In genomic region chr17:78986048-78986648, GRCh38 we compare ENCODE assay signal across 8 cellular contexts. TPM values are rescaled to one million over a fixed set of nuclear protein-coding genes. Genes with fewer than 3 reads are reported as not detected.
DNase-seq lines count a peak whose midpoint lies in the region; ATAC-seq and TF ChIP-seq lines count a peak whose summit lies in the region.

No MANE protein-coding gene starts in this region.

- H3K27me3 Mint-ChIP-seq in activated CD4-positive, alpha-beta T cell treated with anti-CD3 and anti-CD28 coated beads for 36 hours = no peaks in the 10 kb centered on the region
- H3K27me3 Mint-ChIP-seq in naive thymus-derived CD4-positive, alpha-beta T cell = no peaks in the 10 kb centered on the region

- no peaks in the 10 kb centered on the region; the same call in 1 of the 2 replicates for H3K36me3 ChIP-seq in PC-9 (ENCODE audit: low read depth)
- peaks cover 0 to 11% (median 0%) of the 10 kb centered on the region in 3 experiments for H3K36me3 ChIP-seq in naive thymus-derived CD4-positive, alpha-beta T cell (ENCODE audit: control insufficient read depth in 2 of 3, insufficient read depth in 3 of 3, low read length in 3 of 3)

- peak; percentile 46 for DNase-seq in activated CD4-positive, alpha-beta T cell treated with anti-CD3 and anti-CD28 coated beads for 36 hours
- DNase-seq in activated CD4-positive, alpha-beta T cell treated with anti-CD3 and anti-CD28 coated beads, Interleukin-2, amount 50 U/mL, for 4 hours = no peak
- DNase-seq in PC-9 (no peak), dorsolateral prefrontal cortex (peak in 1 of 10 donors; percentile 66), NCI-H1930 (lab: John Stamatoyannopoulos, UW) (no peak)
- peak in 3 of 9 donors; percentile 24 to 36 (median 25) for DNase-seq in naive thymus-derived CD4-positive, alpha-beta T cell

- peaks cover 30% of the 10 kb centered on the region for H3K4me1 ChIP-seq in PC-9 (replicated peaks; ENCODE audit: insufficient read depth)
- peaks cover 7 to 16% of the 10 kb centered on the region in 2 donors for H3K4me1 ChIP-seq in naive thymus-derived CD4-positive, alpha-beta T cell (ENCODE audit: control insufficient read depth in 2 of 2, insufficient read depth in 2 of 2, low read length in 2 of 2)

- peak overlapping the region; percentile 70; the same call in 1 of the 2 replicates for H2AFZ ChIP-seq in PC-9

- H3K4me3 Mint-ChIP-seq in activated CD4-positive, alpha-beta T cell treated with anti-CD3 and anti-CD28 coated beads for 36 hours = no peak overlapping the region
- H3K4me3 Mint-ChIP-seq in naive thymus-derived CD4-positive, alpha-beta T cell = peak overlapping the region; percentile 66 to 84 (median 72)

- no peak overlapping the region for H3K27ac Mint-ChIP-seq in activated CD4-positive, alpha-beta T cell treated with anti-CD3 and anti-CD28 coated beads for 36 hours
- H3K27ac Mint-ChIP-seq in naive thymus-derived CD4-positive, alpha-beta T cell = peak overlapping the region in 3 of 9 donors; percentile 22 to 71 (median 25)

- intact Hi-C loops in activated CD4-positive, alpha-beta T cell treated with anti-CD3 and anti-CD28 coated beads for 36 hours (cut with DNase I, micrococcal nuclease) = loop anchor here in 1 of 2 experiments (1.0 kb wide), 1 partner anchor 56 kb away; no protein-coding TSS in a partner anchor
- intact Hi-C loops in PC-9 (cut with micrococcal nuclease; ENCODE audit: unreplicated experiment) (loop anchor here (2.0 kb wide), 3 partner anchors 31 to 97 kb away; no protein-coding TSS in a partner anchor), dorsolateral prefrontal cortex (cut with DNase I) (no loop called here)
- intact Hi-C loops in naive thymus-derived CD4-positive, alpha-beta T cell (cut with micrococcal nuclease) = loop anchor here in 1 of 2 donors (1.0 kb wide), 1 partner anchor 56 kb away; no protein-coding TSS in a partner anchor

- H3K9me3 Mint-ChIP-seq in activated CD4-positive, alpha-beta T cell treated with anti-CD3 and anti-CD28 coated beads for 36 hours (ENCODE audit: low read depth) = no peaks in the 10 kb centered on the region
- no peaks in the 10 kb centered on the region for H3K9me3 Mint-ChIP-seq in naive thymus-derived CD4-positive, alpha-beta T cell

- H3F3A ChIP-seq in PC-9 (ENCODE audit: insufficient read depth, low read depth) = peaks cover 45% of the 10 kb centered on the region

- peak overlapping the region; percentile 72 for H3K4me2 ChIP-seq in PC-9

- H3K9me2 ChIP-seq in PC-9 (ENCODE audit: insufficient read depth) = no peaks in the 10 kb centered on the region

- H3K9me3 ChIP-seq in PC-9 (ENCODE audit: insufficient read depth, low read depth) = no peaks in the 10 kb centered on the region
- H3K9me3 ChIP-seq in naive thymus-derived CD4-positive, alpha-beta T cell (ENCODE audit: control insufficient read depth in 2 of 3, low read length in 3 of 3) = no peaks in the 10 kb centered on the region

- POLR2A ChIA-PET in activated CD4-positive, alpha-beta T cell treated with anti-CD3 and anti-CD28 coated beads for 36 hours (lab: Charles Lee) = interaction anchor here (0.6 kb wide), 1 partner anchor 21 kb away, joined by 3 read pairs; no protein-coding TSS in a partner anchor
- POLR2A ChIA-PET in PC-9 (lab: Charles Lee; ENCODE audit: unreplicated experiment) = interaction anchor here (0.5 to 1.5 kb wide), 4 partner anchors 10 to 1914 kb away, joined by 3 to 9 read pairs (median 6); partner anchors contain the start of gene CANT1
- POLR2A ChIA-PET in naive thymus-derived CD4-positive, alpha-beta T cell (lab: Charles Lee) = interaction anchor here (1.1 kb wide), 1 partner anchor 24 kb away, joined by 3 read pairs; the partner anchor contains the start of gene CANT1

- no TSS peak for BruUV-seq in PC-9 (replicated peaks; lab: Mats Ljungman, UMichigan)

- peaks cover 18% of the 10 kb centered on the region for H3K4me1 Mint-ChIP-seq in activated CD4-positive, alpha-beta T cell treated with anti-CD3 and anti-CD28 coated beads for 36 hours
- peaks cover 13 to 15% (median 15%) of the 10 kb centered on the region in 7 donors for H3K4me1 Mint-ChIP-seq in naive thymus-derived CD4-positive, alpha-beta T cell

- H3K27ac ChIP-seq in PC-9 (peak overlapping the region; percentile 88), dorsolateral prefrontal cortex (peak overlapping the region in 47 of 59 donors; percentile 17 to 84 (median 67))
- H3K27ac ChIP-seq in naive thymus-derived CD4-positive, alpha-beta T cell (ENCODE audit: low read depth, low read length) = no peak overlapping the region

- peaks cover 10% of the 10 kb centered on the region for H3K36me3 Mint-ChIP-seq in activated CD4-positive, alpha-beta T cell treated with anti-CD3 and anti-CD28 coated beads for 36 hours (ENCODE audit: low read depth)
- H3K36me3 Mint-ChIP-seq in naive thymus-derived CD4-positive, alpha-beta T cell = peaks cover 0 to 9% (median 3%) of the 10 kb centered on the region in 5 donors

- H3K4me3 ChIP-seq in PC-9 (peak overlapping the region; percentile 48; the same call in 1 of the 2 replicates), dorsolateral prefrontal cortex (peak overlapping the region in 53 of 59 donors; percentile 0 to 62 (median 44))
- H3K4me3 ChIP-seq in naive thymus-derived CD4-positive, alpha-beta T cell (ENCODE audit: low read length) = peak overlapping the region; percentile 11

- CTCF ChIA-PET in activated CD4-positive, alpha-beta T cell treated with anti-CD3 and anti-CD28 coated beads for 36 hours (lab: Charles Lee) = interaction anchor here (0.6 to 1.3 kb wide), 4 partner anchors 21 to 733 kb away, joined by 3 read pairs; no protein-coding TSS in a partner anchor
- CTCF ChIA-PET in PC-9 (lab: Charles Lee) = interaction anchor here (0.6 to 1.2 kb wide), 6 partner anchors 10 to 729 kb away, joined by 3 to 4 read pairs (median 3); no protein-coding TSS in a partner anchor
- CTCF ChIA-PET in naive thymus-derived CD4-positive, alpha-beta T cell (lab: Charles Lee) = interaction anchor here (0.6 to 0.7 kb wide), 2 partner anchors 56 to 801 kb away, joined by 3 read pairs; no protein-coding TSS in a partner anchor

- no peaks in the 10 kb centered on the region for H3K27me3 ChIP-seq in PC-9 (ENCODE audit: insufficient read depth, low read depth)
- no peaks in the 10 kb centered on the region for H3K27me3 ChIP-seq in dorsolateral prefrontal cortex
- H3K27me3 ChIP-seq in naive thymus-derived CD4-positive, alpha-beta T cell (ENCODE audit: control insufficient read depth in 2 of 2, insufficient read depth in 2 of 2, low read length in 2 of 2) = no peaks in the 10 kb centered on the region

- TF ChIP-seq CTCF in PC-9 (conservative IDR thresholded peaks at IDR 0.05) = no peak
- peak in 42 of 56 donors; percentile 4 to 60 (median 31) for TF ChIP-seq CTCF in dorsolateral prefrontal cortex (IDR thresholded peaks at IDR 0.05 in 54 of 56, conservative IDR thresholded peaks at IDR 0.05 in 2 of 56; ENCODE audit: low read depth in 1 of 56, partially characterized antibody in 56 of 56)

- no peaks in the 10 kb centered on the region for H4K20me1 ChIP-seq in PC-9 (ENCODE audit: insufficient read depth)

- ATAC-seq in activated CD4-positive, alpha-beta T cell treated with anti-CD3 and anti-CD28 coated beads for 36 hours = peak; percentile 76
- ATAC-seq in naive thymus-derived CD4-positive, alpha-beta T cell = peak; percentile 91
- ATAC-seq in HG03571 (IDR thresholded peaks at IDR 0.05; ENCODE audit: unreplicated experiment) (no peak), GM18517 (IDR thresholded peaks at IDR 0.05; ENCODE audit: unreplicated experiment) (no peak)

- H3K79me2 ChIP-seq in PC-9 (ENCODE audit: low read depth) = no peaks in the 10 kb centered on the region

RNA-seq across cellular contexts. Expression of gene LGALS3BP, which starts 6.4 kb away (rescaled TPM):
- 10 to 100 TPM; 64.4 to 71.2 TPM for total RNA-seq in activated CD4-positive, alpha-beta T cell treated with anti-CD3 and anti-CD28 coated beads for 36 hours
- 507 and 685 TPM in 2 replicates for total RNA-seq in PC-9 (2021)
- total RNA-seq in dorsolateral prefrontal cortex = 100 to 1,000 TPM in 25 of 120 experiments, 10 to 100 TPM in 95; 31.2 to 256 (median 75.8) TPM
- total RNA-seq in naive thymus-derived CD4-positive, alpha-beta T cell = 100 to 1,000 TPM in 1 of 5 experiments, 10 to 100 TPM in 4; 44.7 to 267 (median 53.9) TPM
- polyA plus RNA-seq in naive thymus-derived CD4-positive, alpha-beta T cell = 100 to 1,000 TPM; 116 to 122 TPM

RNA-seq across cellular contexts. Expression of gene CANT1, which starts 23.4 kb away (rescaled TPM):
- 10 to 100 TPM; 44.0 to 52.9 TPM for total RNA-seq in activated CD4-positive, alpha-beta T cell treated with anti-CD3 and anti-CD28 coated beads for 36 hours
- 116 and 183 TPM in 2 replicates for total RNA-seq in PC-9 (2021)
- 10 to 100 TPM; 20.0 to 55.3 (median 29.7) TPM for total RNA-seq in dorsolateral prefrontal cortex
- total RNA-seq in naive thymus-derived CD4-positive, alpha-beta T cell = 10 to 100 TPM; 40.1 to 82.2 (median 43.0) TPM
- 10 to 100 TPM; 11.2 to 11.4 TPM for polyA plus RNA-seq in naive thymus-derived CD4-positive, alpha-beta T cell

RNA-seq across cellular contexts. Expression of gene C1QTNF1, which starts 37.8 kb away (rescaled TPM):
- total RNA-seq in activated CD4-positive, alpha-beta T cell treated with anti-CD3 and anti-CD28 coated beads for 36 hours = under 1 TPM in 1 of 2 experiments, not detected in 1; 0.14 TPM
- total RNA-seq in PC-9 (2021) (3.4 and 3.9 TPM in 2 replicates), dorsolateral prefrontal cortex (10 to 100 TPM in 66 of 120 experiments, 1 to 10 TPM in 54; 3.2 to 50.9 (median 10.8) TPM)
- total RNA-seq in naive thymus-derived CD4-positive, alpha-beta T cell = under 1 TPM in 1 of 5 experiments, not detected in 4; 0.10 TPM
- polyA plus RNA-seq in naive thymus-derived CD4-positive, alpha-beta T cell = not detected

Comparison
In these comparisons a context has a peak if more than half of its experiments do, and no peak if none do; other contexts are left out.
1. ATAC-seq: peak in activated CD4-positive, alpha-beta T cell treated with anti-CD3 and anti-CD28 coated beads for 36 hours (single experiment) and naive thymus-derived CD4-positive, alpha-beta T cell (single experiment); none in HG03571 (single experiment) and GM18517 (single experiment).
2. Peak in every context shown above with its lines, with median percentiles within 50 percentile points of each other: H3K4me3 ChIP-seq.